8 cellular contexts compared by ENCODE assay signal in genomic region chr2:209423562-209424541, GRCh38. TPM values are rescaled to one million over a fixed set of nuclear protein-coding genes. Genes with fewer than 3 reads are reported as not detected.
A peak's percentile ranks its signal among the peaks of the same experiment; 100 is the strongest.
DNase-seq lines count a peak whose midpoint lies in the region; ATAC-seq and TF ChIP-seq lines count a peak whose summit lies in the region.

TSS of gene MAP2 (plus strand) at chr2:209424047. CDS start at chr2:209653171, 229,124 bp downstream.

- TF ChIP-seq CTCF in AG04450 (IDR thresholded peaks at IDR 0.05; ENCODE audit: low read depth, low read length) (peak; percentile 71), chondrocyte (IDR thresholded peaks at IDR 0.05) (peak; percentile 94), kidney epithelial cell (IDR thresholded peaks at IDR 0.05; ENCODE audit: insufficient read depth, low read length, poor library complexity, severe bottlenecking) (peak; percentile 48)

- H3K27ac ChIP-seq in AG04450 (ENCODE audit: low read depth, low read length): no peak within 1 kb of the TSS

- H3K4me1 Mint-ChIP-seq in chondrocyte (ENCODE audit: low read depth): peaks cover 49% of the 10 kb centered on the region

- no peaks in the 10 kb centered on the region for H3K36me3 ChIP-seq in kidney epithelial cell (ENCODE audit: control insufficient read depth, insufficient read depth, low read length)

- peak within 1 kb of the TSS; percentile 72 for H3K4me3 ChIP-seq in AG04450 (ENCODE audit: low read depth, low read length)
- H3K4me3 ChIP-seq in kidney epithelial cell (ENCODE audit: low read depth, low read length): peak within 1 kb of the TSS; percentile 79

- ATAC-seq in GM18909 (IDR thresholded peaks at IDR 0.05; ENCODE audit: poor library complexity, unreplicated experiment) (peak; percentile 99), HG03159 (IDR thresholded peaks at IDR 0.05; ENCODE audit: unreplicated experiment) (peak; percentile 97)

- POLR2A ChIA-PET in AG04450 (lab: Yijun Ruan, JAX): no interaction called here

- H3K9me3 ChIP-seq in AG04450 (ENCODE audit: control insufficient read depth, insufficient read depth, low read length): no peaks in the 10 kb centered on the region

- no peaks in the 10 kb centered on the region for H3K9me3 Mint-ChIP-seq in chondrocyte (ENCODE audit: low read depth)

- H3K4me3 Mint-ChIP-seq in chondrocyte (ENCODE audit: unreplicated experiment): peak within 1 kb of the TSS; percentile 80

- H3K36me3 Mint-ChIP-seq in chondrocyte (ENCODE audit: low read depth): no peaks in the 10 kb centered on the region

- H3K27me3 ChIP-seq in AG04450 (ENCODE audit: control insufficient read depth, insufficient read depth, low read length): no peaks in the 10 kb centered on the region
- H3K27me3 ChIP-seq in kidney epithelial cell (ENCODE audit: control insufficient read depth, insufficient read depth, low read length): no peaks in the 10 kb centered on the region

- no peak within 1 kb of the TSS for H3K27ac Mint-ChIP-seq in chondrocyte (ENCODE audit: unreplicated experiment)

- DNase-seq in AG04450 (ENCODE audit: low read depth, low spot score): peak; percentile 11
- peak; percentile 93 for DNase-seq in NCI-H2196 (lab: John Stamatoyannopoulos, UW; ENCODE audit: unreplicated experiment)
- peak; percentile 51 for DNase-seq in activated CD4-positive, CD25-positive, alpha-beta regulatory T cell treated with anti-CD3 and anti-CD28 coated beads, Interleukin-2, amount 50 U/mL, for 72 hours
- DNase-seq in chondrocyte (ENCODE audit: low spot score): peak; percentile 94
- peak; percentile 29 for DNase-seq in kidney epithelial cell (ENCODE audit: low read depth)
- DNase-seq in stimulated activated CD4-positive, alpha-beta T cell treated with anti-CD3 and anti-CD28 coated beads, Interleukin-15, amount 100 ng/mL, for 1 hour (ENCODE audit: low read depth in 1 of 2, low spot score in 1 of 2): peak; percentile 1 to 51

- peaks cover under 1% of the 10 kb centered on the region for H3K27me3 Mint-ChIP-seq in chondrocyte (ENCODE audit: low read depth)

- CTCF ChIA-PET in AG04450 (lab: Charles Lee): interaction anchor here (0.6 to 5.7 kb wide), 45 partner anchors 10 to 1037 kb away, joined by 3 to 87 read pairs (median 4); no protein-coding TSS in a partner anchor

RNA-seq across cellular contexts. Expression of gene MAP2, which starts in this region (rescaled TPM):
- polyA plus RNA-seq in AG04450 (2011; rRNA removed): 0.69 and 1.1 TPM in 2 replicates
- polyA minus RNA-seq in AG04450 (2011; rRNA and poly(A)+ RNA removed): 1.9 and 2.2 TPM in 2 replicates
- total RNA-seq in chondrocyte (12.2 to 16.3 TPM (median 13.9 TPM) in 3 replicates), kidney epithelial cell (53.3 and 58.1 TPM in 2 replicates)

Comparison
In these comparisons a context has a peak if more than half of its experiments do, and no peak if none do; other contexts are left out.
1. DNase-seq: peak in every context shown above with its lines; median percentile 94 in chondrocyte; 93 in NCI-H2196; 51 in activated CD4-positive, CD25-positive, alpha-beta regulatory T cell treated with anti-CD3 and anti-CD28 coated beads, Interleukin-2, amount 50 U/mL, for 72 hours; 29 in kidney epithelial cell; 26 in stimulated activated CD4-positive, alpha-beta T cell treated with anti-CD3 and anti-CD28 coated beads, Interleukin-15, amount 100 ng/mL, for 1 hour; 11 in AG04450.